ENCODE assay signal across 16 cellular contexts in genomic region chr9:94159069-94159915, GRCh38.
A peak's percentile ranks its signal among the peaks of the same experiment; 100 is the strongest.
DNase-seq lines count a peak whose midpoint lies in the region; ATAC-seq, FAIRE-seq and TF ChIP-seq lines count a peak whose summit lies in the region.
"Had no signal": no experiment of that assay in that cellular context is flagged by ENCODE, and none has a peak within 500 bp of the region (broad histone marks: within the 10 kb centered on the region; RNA-seq: fewer than 3 reads in every experiment).

No MANE protein-coding gene starts in this region.

- no peak overlapping the region for H3K4me3 ChIP-seq in K562
- no peak overlapping the region for H3K4me3 ChIP-seq in right atrium auricular region
- H3K4me3 ChIP-seq in smooth muscle cell = no peak overlapping the region
- H3K4me3 ChIP-seq in Karpas-422 (ENCODE audit: low read length) = no peak overlapping the region
- H3K4me3 ChIP-seq: GM23338 had no signal

- WGBS in K562 (ENCODE audit: insufficient coverage, low coverage, missing lambda C conversion rate) = 69% methylated on average over 6 of the region's 8 CpGs
- 65% methylated on average over 8 of the region's 8 CpGs for WGBS in smooth muscle cell (ENCODE audit: low lambda C conversion rate)

- H3K27ac ChIP-seq in K562 (ENCODE audit: extremely low read depth, low read depth, low read length) = no peak overlapping the region
- peak overlapping the region; percentile 9 to 24 for H3K27ac ChIP-seq in right atrium auricular region
- peak overlapping the region; percentile 49 for H3K27ac ChIP-seq in smooth muscle cell (ENCODE audit: low read depth)
- no peak overlapping the region for H3K27ac ChIP-seq in foreskin keratinocyte
- no peak overlapping the region for H3K27ac ChIP-seq in Karpas-422 (ENCODE audit: low read length)

- H3K36me3 ChIP-seq in K562 (ENCODE audit: control insufficient read depth, insufficient read depth, low read length) (no peaks in the 10 kb centered on the region), right atrium auricular region (no peaks in the 10 kb centered on the region), smooth muscle cell (ENCODE audit: low read depth) (no peaks in the 10 kb centered on the region), Karpas-422 (ENCODE audit: insufficient read depth, low read length) (no peaks in the 10 kb centered on the region)

- H3K4me2 ChIP-seq in K562 (ENCODE audit: insufficient read depth, low read length) (no peak overlapping the region), smooth muscle cell (peak overlapping the region; percentile 28), Karpas-422 (ENCODE audit: low read depth, low read length, poor library complexity, severe bottlenecking) (no peak overlapping the region)
- H3K4me2 ChIP-seq: GM23338 had no signal

- in situ Hi-C loops in K562 (cut with MboI) = no loop called here

- ATAC-seq in K562 = no peak
- ATAC-seq in foreskin keratinocyte = no peak
- no peak for ATAC-seq in HG03469 (IDR thresholded peaks at IDR 0.05; ENCODE audit: unreplicated experiment)
- ATAC-seq: GM23338; natural killer cell treated with Interleukin-12 subunit alpha and Interleukin-12 subunit beta and Interleukin-15 and Interleukin-18, amount 100 ng/mL, for 72 hours had no signal

- H3K79me2 ChIP-seq in K562 (ENCODE audit: control insufficient read depth, insufficient read depth, low read length) (no peaks in the 10 kb centered on the region), smooth muscle cell (ENCODE audit: low read depth) (no peaks in the 10 kb centered on the region), Karpas-422 (ENCODE audit: low read length) (no peaks in the 10 kb centered on the region)

- no peaks in the 10 kb centered on the region for H3K9me1 ChIP-seq in K562 (ENCODE audit: control insufficient read depth, insufficient read depth, low read length)

- no peaks in the 10 kb centered on the region for H3K9me3 ChIP-seq in K562 (replicated peaks; ENCODE audit: control insufficient read depth, insufficient read depth, low read depth, low read length)
- no peaks in the 10 kb centered on the region for H3K9me3 ChIP-seq in right atrium auricular region
- H3K9me3 ChIP-seq in smooth muscle cell (replicated peaks; ENCODE audit: low read depth) = no peaks in the 10 kb centered on the region
- H3K9me3 ChIP-seq in Karpas-422 (ENCODE audit: low read length) = no peaks in the 10 kb centered on the region

- intact Hi-C loops in K562 (cut with micrococcal nuclease) = no loop called here

- TF ChIP-seq POLR2A in K562 (conservative IDR thresholded peaks at IDR 0.05) = no peak

- no peak for FAIRE-seq in K562 (lab: Jason Lieb, UNC)
- FAIRE-seq: colon had no signal

- BruUV-seq in K562 (replicated peaks; lab: Mats Ljungman, UMichigan) = no TSS peak

- TF ChIP-seq CTCF in K562 (IDR thresholded peaks at IDR 0.05 in 2 of 3, conservative IDR thresholded peaks at IDR 0.05 in 1 of 3; ENCODE audit: insufficient read depth in 2 of 3, low read depth in 1 of 3, low read length in 3 of 3) = no peak
- no peak for TF ChIP-seq CTCF in right atrium auricular region (IDR thresholded peaks at IDR 0.05)
- no peak for TF ChIP-seq CTCF in smooth muscle cell (IDR thresholded peaks at IDR 0.05; ENCODE audit: borderline replicate concordance, insufficient read depth, poor library complexity, severe bottlenecking)
- TF ChIP-seq CTCF in foreskin keratinocyte (conservative IDR thresholded peaks at IDR 0.05) = no peak

- H3K27me3 ChIP-seq in K562 (ENCODE audit: control insufficient read depth in 2 of 2, insufficient read depth in 2 of 2, low read length in 2 of 2) = no peaks in the 10 kb centered on the region
- H3K27me3 ChIP-seq in right atrium auricular region = no peaks in the 10 kb centered on the region
- no peaks in the 10 kb centered on the region for H3K27me3 ChIP-seq in smooth muscle cell (ENCODE audit: low read depth)
- H3K27me3 ChIP-seq in foreskin keratinocyte = no peaks in the 10 kb centered on the region
- no peaks in the 10 kb centered on the region for H3K27me3 ChIP-seq in Karpas-422 (ENCODE audit: low read length)

- TF ChIP-seq EP300 in K562 (IDR thresholded peaks at IDR 0.05; ENCODE audit: low read length) = no peak

- POLR2A ChIA-PET in K562 (lab: Yijun Ruan, JAX) = interaction anchor here (1.0 to 1.7 kb wide), 3 partner anchors 10 to 22 kb away, joined by 3 to 9 read pairs (median 3); no protein-coding TSS in a partner anchor

- H3K4me1 ChIP-seq in K562 (replicated peaks in 1 of 2; ENCODE audit: control insufficient read depth in 2 of 2, insufficient read depth in 2 of 2, low read length in 2 of 2) (peaks cover 11 to 33% of the 10 kb centered on the region in 2 experiments), right atrium auricular region (peaks cover 0 to 26% of the 10 kb centered on the region in 2 donors), smooth muscle cell (ENCODE audit: low read depth) (no peaks in the 10 kb centered on the region), foreskin keratinocyte (peaks cover 4% of the 10 kb centered on the region), Karpas-422 (ENCODE audit: low read length) (0 out of 2 replicates have a peak, but pooled peaks cover 3% of the 10 kb centered on the region)

- H4K20me1 ChIP-seq in K562 (replicated peaks; ENCODE audit: control insufficient read depth, insufficient read depth, low read length) (no peaks in the 10 kb centered on the region), smooth muscle cell (ENCODE audit: low read depth) (no peaks in the 10 kb centered on the region), Karpas-422 (ENCODE audit: insufficient read depth, low read depth, low read length) (no peaks in the 10 kb centered on the region)

- no peak for TF ChIP-seq RAD21 in K562 (CRISPR knock-in tag; conservative IDR thresholded peaks at IDR 0.05 in 1 of 2, IDR thresholded peaks at IDR 0.05 in 1 of 2)

- peaks cover 14% of the 10 kb centered on the region for H3F3A ChIP-seq in smooth muscle cell (ENCODE audit: low read depth)

- H3K9ac ChIP-seq in K562 (ENCODE audit: insufficient read depth in 1 of 2, low read depth in 2 of 2, low read length in 2 of 2) (no peak overlapping the region), smooth muscle cell (ENCODE audit: low read depth) (no peak overlapping the region), Karpas-422 (ENCODE audit: low read length) (no peak overlapping the region)

- H3K9me2 ChIP-seq in Karpas-422 (replicated peaks; ENCODE audit: insufficient read depth, low read length) = no peaks in the 10 kb centered on the region

- DNase-seq in GM03348 (ENCODE audit: low spot score) (peak; percentile 35), K562 (ENCODE audit: extremely low read depth in 1 of 4, low spot score in 3 of 4) (no peak), right atrium auricular region (ENCODE audit: low spot score) (no peak), smooth muscle cell (lab: John Stamatoyannopoulos, UW; ENCODE audit: unreplicated experiment) (no peak), foreskin keratinocyte (no peak), Karpas-422 (no peak), T1000 (lab: John Stamatoyannopoulos, UW) (no peak)
- DNase-seq: C1 segment of cervical spinal cord; DMS53; NCI-H2171; stimulated activated CD4-positive, alpha-beta T cell treated with anti-CD3 and anti-CD28 coated beads, Interleukin-4, amount 100 ng/mL, for 1 hour; T-helper 2 cell had no signal

- CTCF ChIA-PET in K562 (lab: Yijun Ruan, JAX; ENCODE audit: low intra/inter-chr PET ratio) = no interaction called here

- H2AFZ ChIP-seq in K562 (ENCODE audit: low read depth, low read length) (peak overlapping the region; percentile 67), smooth muscle cell (ENCODE audit: low read depth) (peak overlapping the region; percentile 3), Karpas-422 (ENCODE audit: low read length) (no peak overlapping the region)
- H2AFZ ChIP-seq: GM23338 had no signal

TF ChIP-seq in K562, 482 proteins besides CTCF, POLR2A, EP300 and RAD21:
- TF ChIP-seq VEZF1 (CRISPR knock-in tag; IDR thresholded peaks at IDR 0.05) (no peak), FOXK2 (conservative IDR thresholded peaks at IDR 0.05 in 1 of 2, IDR thresholded peaks at IDR 0.05 in 1 of 2; ENCODE audit: low read depth in 2 of 2) (0 out of 4 replicates have a peak, but pooled peaks of 1 of the 2 experiments have one; percentile 27)

Comparison
In these comparisons a context has a peak if more than half of its experiments do, and no peak if none do; other contexts are left out.
1. H3K27ac ChIP-seq: peak in right atrium auricular region (2 of 2) and smooth muscle cell (single experiment); none in K562 (single experiment), foreskin keratinocyte (single experiment) and Karpas-422 (single experiment).